Comparison of ENCODE assay signal across 22 cellular contexts in genomic region chr16:734981-735881, GRCh38. TPM values are rescaled to one million over a fixed set of nuclear protein-coding genes. Genes with fewer than 3 reads are reported as not detected.
A peak's percentile ranks its signal among the peaks of the same experiment; 100 is the strongest.
DNase-seq lines count a peak whose midpoint lies in the region; ATAC-seq, FAIRE-seq and TF ChIP-seq lines count a peak whose summit lies in the region.
"Had no signal": no experiment of that assay in that cellular context is flagged by ENCODE, and none has a peak within 500 bp of the region (broad histone marks: within the 10 kb centered on the region; RNA-seq: fewer than 3 reads in every experiment).

No MANE protein-coding gene starts in this region.

- whole genome bisulfite sequencing in HepG2 (ENCODE audit: low lambda C conversion rate): 97% methylated on average over 14 of the region's 25 CpGs

- H3K27ac Mint-ChIP-seq in activated naive CD4-positive, alpha-beta T cell treated with anti-CD3 and anti-CD28 coated beads for 36 hours: peak overlapping the region; percentile 56
- H3K27ac Mint-ChIP-seq in activated CD4-positive, alpha-beta memory T cell treated with anti-CD3 and anti-CD28 coated beads, Interleukin-2, amount 10 ng/mL, durations not matched to agents 7 days and 5 days: peak overlapping the region; percentile 57
- no peak overlapping the region for H3K27ac Mint-ChIP-seq in GM23338
- H3K27ac Mint-ChIP-seq: CD8-positive, alpha-beta T cell; stimulated activated naive B cell treated with anti-CD40 and anti-IgM and Interleukin-4, amounts not matched to agents 10 μg/mL and 1 μg/mL and 100 μg/mL, for 72 hours; T-cell had no signal

- H3K79me2 ChIP-seq in HepG2 (ENCODE audit: insufficient read depth, low read length) (no peaks in the 10 kb centered on the region), GM23338 (replicated peaks; ENCODE audit: insufficient read depth) (no peaks in the 10 kb centered on the region)

- H3K36me3 ChIP-seq in H7 (replicated peaks; ENCODE audit: control insufficient read depth, insufficient read depth, low read length) (peaks cover 8% of the 10 kb centered on the region), HepG2 (replicated peaks in 1 of 2; ENCODE audit: control insufficient read depth in 1 of 2, insufficient read depth in 2 of 2, low read length in 2 of 2) (peaks cover 3 to 25% of the 10 kb centered on the region in 2 experiments; a peak in 2 of 5 replicates), GM23338 (ENCODE audit: insufficient read depth) (no peaks in the 10 kb centered on the region; the same call in 1 of the 2 replicates)

- TF ChIP-seq EP300 in HepG2 (IDR thresholded peaks at IDR 0.05; ENCODE audit: low read depth in 2 of 2, low read length in 2 of 2) (no peak), HepG2 (CRISPR knock-in tag; IDR thresholded peaks at IDR 0.05; ENCODE audit: borderline replicate concordance) (no peak)

- H3K4me1 ChIP-seq in HepG2 (ENCODE audit: insufficient read depth, low read length) (peaks cover 10% of the 10 kb centered on the region), GM23338 (ENCODE audit: insufficient read depth) (no peaks in the 10 kb centered on the region; the same call in 1 of the 2 replicates)
- H3K4me1 ChIP-seq: SJCRH30 had no signal

- intact Hi-C loops in activated naive CD4-positive, alpha-beta T cell treated with anti-CD3 and anti-CD28 coated beads for 36 hours (cut with micrococcal nuclease): no loop called here
- intact Hi-C loops in HepG2 (cut with micrococcal nuclease; ENCODE audit: unreplicated experiment): no loop called here

- no peak for TF ChIP-seq RAD21 in HepG2 (CRISPR knock-in tag; IDR thresholded peaks at IDR 0.05)

- in situ Hi-C loops in HepG2 (cut with HindIII; ENCODE audit: extremely low pct_ligation_motif_present, low pct_unique_long_range_greater_than_20kb): no loop called here

- peak overlapping the region; percentile 24 for H3K4me3 Mint-ChIP-seq in activated naive CD4-positive, alpha-beta T cell treated with anti-CD3 and anti-CD28 coated beads for 36 hours
- no peak overlapping the region for H3K4me3 Mint-ChIP-seq in activated CD4-positive, alpha-beta memory T cell treated with anti-CD3 and anti-CD28 coated beads, Interleukin-2, amount 10 ng/mL, durations not matched to agents 7 days and 5 days
- H3K4me3 Mint-ChIP-seq in GM23338: no peak overlapping the region; the same call in 2 of the 3 replicates
- H3K4me3 Mint-ChIP-seq: CD8-positive, alpha-beta T cell; stimulated activated naive B cell treated with anti-CD40 and anti-IgM and Interleukin-4, amounts not matched to agents 10 μg/mL and 1 μg/mL and 100 μg/mL, for 72 hours; T-cell had no signal

- no peak overlapping the region for H2AFZ ChIP-seq in HepG2 (ENCODE audit: low read length)
- H2AFZ ChIP-seq in GM23338: no peak overlapping the region

- TF ChIP-seq POLR2A in HepG2 (IDR thresholded peaks at IDR 0.05; ENCODE audit: insufficient read depth in 1 of 2, low read depth in 2 of 2, low read length in 2 of 2): no peak

- H3K9me2 ChIP-seq in GM23338 (ENCODE audit: insufficient read depth): no peaks in the 10 kb centered on the region

- H3K4me3 ChIP-seq in H7 (ENCODE audit: insufficient read depth, low read depth, low read length): no peak overlapping the region
- H3K4me3 ChIP-seq in HepG2 (replicated peaks in 1 of 3; ENCODE audit: insufficient read depth in 1 of 3, low read depth in 2 of 3, low read length in 3 of 3): no peak overlapping the region
- H3K4me3 ChIP-seq in GM23338: no peak overlapping the region
- H3K4me3 ChIP-seq: lung, SJCRH30, thyroid gland had no signal

- H3K27ac ChIP-seq in HepG2 (ENCODE audit: extremely low read length, insufficient read depth, low read length) (no peak overlapping the region), GM23338 (ENCODE audit: low read depth) (no peak overlapping the region)
- H3K27ac ChIP-seq: SJCRH30, thyroid gland had no signal

- no peak for FAIRE-seq in HepG2 (lab: Jason Lieb, UNC)
- FAIRE-seq: bronchial epithelial cell, endometrium had no signal

- POLR2A ChIA-PET in activated CD4-positive, alpha-beta memory T cell treated with anti-CD3 and anti-CD28 coated beads, Interleukin-2, amount 10 ng/mL, durations not matched to agents 7 days and 5 days (lab: Charles Lee): interaction anchor here (1.1 to 1.8 kb wide), 3 partner anchors 11 to 40 kb away, joined by 3 to 5 read pairs (median 4); partner anchors contain the start of gene ANTKMT
- POLR2A ChIA-PET in HepG2 (lab: Yijun Ruan, JAX): no interaction called here

- H3K4me2 ChIP-seq in HepG2 (ENCODE audit: low read depth, low read length): no peak overlapping the region
- no peak overlapping the region for H3K4me2 ChIP-seq in GM23338

- no peak for DNase-seq in activated naive CD4-positive, alpha-beta T cell treated with anti-CD3 and anti-CD28 coated beads for 36 hours
- no peak for DNase-seq in activated naive CD4-positive, alpha-beta T cell treated with Interleukin-2 at 50 U/mL for 16 hours
- DNase-seq in H7: peak; percentile 43
- DNase-seq in activated CD4-positive, alpha-beta memory T cell treated with anti-CD3 and anti-CD28 coated beads, Interleukin-2, amount 10 ng/mL, durations not matched to agents 7 days and 5 days: no peak
- no peak for DNase-seq in HepG2 (ENCODE audit: low spot score)
- no peak for DNase-seq in GM23338 (ENCODE audit: low spot score)
- DNase-seq in activated CD4-positive, CD25-positive, alpha-beta regulatory T cell (lab: John Stamatoyannopoulos, UW): no peak
- no peak for DNase-seq in NCI-H2196 (lab: John Stamatoyannopoulos, UW; ENCODE audit: unreplicated experiment)
- DNase-seq: activated effector memory CD4-positive, alpha-beta T cell treated with Interleukin-2 at 50 U/mL for 16 hours; DMS153; GF-D8; NCI-H1694; PC-3; stimulated activated naive B cell treated with anti-CD40 and anti-IgM and Interleukin-4, amounts not matched to agents 10 μg/mL and 1 μg/mL and 100 μg/mL, for 72 hours; T-cell; thyroid gland had no signal

- H4K20me1 ChIP-seq in HepG2 (ENCODE audit: insufficient read depth, low read length) (0 out of 2 replicates have a peak, but pooled peaks cover 2% of the 10 kb centered on the region), GM23338 (replicated peaks; ENCODE audit: insufficient read depth) (no peaks in the 10 kb centered on the region)

- peaks cover 19% of the 10 kb centered on the region for H3K4me1 Mint-ChIP-seq in activated naive CD4-positive, alpha-beta T cell treated with anti-CD3 and anti-CD28 coated beads for 36 hours (ENCODE audit: low read depth)
- peaks cover 36% of the 10 kb centered on the region for H3K4me1 Mint-ChIP-seq in activated CD4-positive, alpha-beta memory T cell treated with anti-CD3 and anti-CD28 coated beads, Interleukin-2, amount 10 ng/mL, durations not matched to agents 7 days and 5 days
- peaks cover 13% of the 10 kb centered on the region for H3K4me1 Mint-ChIP-seq in GM23338

- TF ChIP-seq CTCF in HepG2 (CRISPR knock-in tag; IDR thresholded peaks at IDR 0.05) (no peak), GM23338 (conservative IDR thresholded peaks at IDR 0.05; ENCODE audit: low read depth in 2 of 2) (no peak)

- H3K36me3 Mint-ChIP-seq in activated naive CD4-positive, alpha-beta T cell treated with anti-CD3 and anti-CD28 coated beads for 36 hours (ENCODE audit: low read depth): peaks cover 15% of the 10 kb centered on the region
- peaks cover 32% of the 10 kb centered on the region for H3K36me3 Mint-ChIP-seq in activated CD4-positive, alpha-beta memory T cell treated with anti-CD3 and anti-CD28 coated beads, Interleukin-2, amount 10 ng/mL, durations not matched to agents 7 days and 5 days (ENCODE audit: low read depth)
- H3K36me3 Mint-ChIP-seq in GM23338 (ENCODE audit: low read depth): peaks cover 33% of the 10 kb centered on the region

- peaks cover 7% of the 10 kb centered on the region; the same call in 1 of the 2 replicates for H3F3A ChIP-seq in GM23338 (replicated peaks; ENCODE audit: low read depth)

- no peaks in the 10 kb centered on the region for H3K9me3 ChIP-seq in HepG2 (ENCODE audit: low read length)
- H3K9me3 ChIP-seq: SJCRH30, thyroid gland had no signal

- no peaks in the 10 kb centered on the region for H3K9me3 Mint-ChIP-seq in activated naive CD4-positive, alpha-beta T cell treated with anti-CD3 and anti-CD28 coated beads for 36 hours
- H3K9me3 Mint-ChIP-seq in activated CD4-positive, alpha-beta memory T cell treated with anti-CD3 and anti-CD28 coated beads, Interleukin-2, amount 10 ng/mL, durations not matched to agents 7 days and 5 days: no peaks in the 10 kb centered on the region
- H3K9me3 Mint-ChIP-seq in GM23338: no peaks in the 10 kb centered on the region
- H3K9me3 Mint-ChIP-seq: CD8-positive, alpha-beta T cell; stimulated activated naive B cell treated with anti-CD40 and anti-IgM and Interleukin-4, amounts not matched to agents 10 μg/mL and 1 μg/mL and 100 μg/mL, for 72 hours; T-cell had no signal

- BruUV-seq in HepG2 (replicated peaks; lab: Mats Ljungman, UMichigan): no TSS peak

- ATAC-seq in HepG2: no peak
- no peak for ATAC-seq in GM23338
- ATAC-seq: CD8-positive, alpha-beta T cell; PC-3; stimulated activated naive B cell treated with anti-CD40 and anti-IgM and Interleukin-4, amounts not matched to agents 10 μg/mL and 1 μg/mL and 100 μg/mL, for 72 hours; T-cell had no signal

- H3K27me3 Mint-ChIP-seq in activated naive CD4-positive, alpha-beta T cell treated with anti-CD3 and anti-CD28 coated beads for 36 hours (ENCODE audit: low read depth): no peaks in the 10 kb centered on the region
- no peaks in the 10 kb centered on the region for H3K27me3 Mint-ChIP-seq in activated CD4-positive, alpha-beta memory T cell treated with anti-CD3 and anti-CD28 coated beads, Interleukin-2, amount 10 ng/mL, durations not matched to agents 7 days and 5 days
- H3K27me3 Mint-ChIP-seq in GM23338 (ENCODE audit: insufficient read depth, low read depth, poor library complexity): peaks cover 15% of the 10 kb centered on the region
- H3K27me3 Mint-ChIP-seq: stimulated activated naive B cell treated with anti-CD40 and anti-IgM and Interleukin-4, amounts not matched to agents 10 μg/mL and 1 μg/mL and 100 μg/mL, for 72 hours; T-cell had no signal

- H3K9ac ChIP-seq in HepG2 (ENCODE audit: insufficient read depth, low read depth, low read length): no peak overlapping the region

- CTCF ChIA-PET in activated naive CD4-positive, alpha-beta T cell treated with anti-CD3 and anti-CD28 coated beads for 36 hours (lab: Charles Lee): interaction anchor here (1.0 to 3.5 kb wide), 5 partner anchors 8 to 67 kb away, joined by 3 to 15 read pairs (median 5); partner anchors contain the start of genes HAGHL and RHOT2
- CTCF ChIA-PET in activated CD4-positive, alpha-beta memory T cell treated with anti-CD3 and anti-CD28 coated beads, Interleukin-2, amount 10 ng/mL, durations not matched to agents 7 days and 5 days (lab: Charles Lee): interaction anchor here (0.6 to 1.5 kb wide), 6 partner anchors 10 to 28 kb away, joined by 3 to 8 read pairs (median 5); partner anchors contain the start of genes ANTKMT and METRN
- CTCF ChIA-PET in HepG2 (lab: Yijun Ruan, JAX; ENCODE audit: low intra/inter-chr PET ratio, low total read pairs): interaction anchor here (0.6 to 2.7 kb wide), 3 partner anchors 23 to 302 kb away, joined by 3 to 19 read pairs (median 4); no protein-coding TSS in a partner anchor

- H3K27me3 ChIP-seq in H7 (ENCODE audit: control insufficient read depth, insufficient read depth, low read length) (no peaks in the 10 kb centered on the region), HepG2 (ENCODE audit: control insufficient read depth in 1 of 2, insufficient read depth in 2 of 2, low read length in 2 of 2) (no peaks in the 10 kb centered on the region), GM23338 (ENCODE audit: insufficient read depth) (no peaks in the 10 kb centered on the region)
- H3K27me3 ChIP-seq: SJCRH30, thyroid gland had no signal

RNA-seq across cellular contexts. Expression of gene CIAO3, which starts 5.6 kb away (rescaled TPM):
- total RNA-seq in activated naive CD4-positive, alpha-beta T cell treated with anti-CD3 and anti-CD28 coated beads for 36 hours: 10 to 100 TPM; 32.7 to 34.3 TPM
- 42.6 and 46.1 TPM in 2 replicates for total RNA-seq in H7 (2014; rRNA removed; shearing (Covaris generic))
- total RNA-seq in activated CD4-positive, alpha-beta memory T cell treated with anti-CD3 and anti-CD28 coated beads, Interleukin-2, amount 10 ng/mL, durations not matched to agents 7 days and 5 days: 10 to 100 TPM; 34.0 to 34.8 TPM
- total RNA-seq in HepG2 (2016; rRNA removed; fragmentation: Illumina TruSeq; extraction: Trizol): 16.9 and 21.7 TPM in 2 replicates
- 7.0 and 7.4 TPM in 2 replicates for total RNA-seq in HepG2 (2016; cell fraction: cytosol; rRNA removed; fragmentation: Illumina TruSeq; extraction: Trizol; ENCODE audit: low read depth)
- total RNA-seq in HepG2 (2016; cell fraction: insoluble cytoplasmic fraction; rRNA removed; fragmentation: Illumina TruSeq; extraction: Trizol): 15.6 and 20.7 TPM in 2 replicates
- 5.7 and 7.5 TPM in 2 replicates for total RNA-seq in HepG2 (2016; cell fraction: membrane; rRNA removed; fragmentation: Illumina TruSeq; extraction: Trizol)
- total RNA-seq in HepG2 (2016; cell fraction: nucleus; rRNA removed; fragmentation: Illumina TruSeq; extraction: Trizol): 14.7 and 17.4 TPM in 2 replicates
- polyA plus RNA-seq in HepG2 (2011; rRNA removed) (25.0 and 25.2 TPM in 2 replicates), GM23338 (2016; fragmentation: Nextera tagmentation; extraction: Ambion mirVana) (13.0 and 15.4 TPM in 2 replicates)
- 10.2 and 14.3 TPM in 2 replicates for polyA plus RNA-seq in HepG2 (2011; cell fraction: cytosol; rRNA removed)
- 96.0 and 123 TPM in 2 replicates for polyA plus RNA-seq in HepG2 (2011; cell fraction: nucleus; rRNA removed)
- polyA plus RNA-seq in HepG2 (2012): 12.1 and 17.0 TPM in 2 replicates
- polyA plus RNA-seq in HepG2 (2016; cell fraction: cytosol; fragmentation: Illumina TruSeq; extraction: Trizol; ENCODE audit: low read depth): 1.3 and 1.4 TPM in 2 replicates
- 14.0 TPM in 2 replicates for polyA plus RNA-seq in HepG2 (2016; cell fraction: insoluble cytoplasmic fraction; fragmentation: Illumina TruSeq; extraction: Trizol; ENCODE audit: low read depth)
- 3.2 and 3.5 TPM in 2 replicates for polyA plus RNA-seq in HepG2 (2016; cell fraction: membrane; fragmentation: Illumina TruSeq; extraction: Trizol; ENCODE audit: low read depth)
- polyA plus RNA-seq in HepG2 (2016; cell fraction: nucleus; fragmentation: Illumina TruSeq; extraction: Trizol; ENCODE audit: insufficient read depth, low read depth): 31.2 and 33.5 TPM in 2 replicates
- 29.7 and 30.3 TPM in 2 replicates for polyA minus RNA-seq in HepG2 (2011; rRNA and poly(A)+ RNA removed; ENCODE audit: low replicate concordance)
- 6.2 and 6.9 TPM in 2 replicates for polyA minus RNA-seq in HepG2 (2011; cell fraction: cytosol; rRNA and poly(A)+ RNA removed)
- 44.2 and 47.5 TPM in 2 replicates for polyA minus RNA-seq in HepG2 (2011; cell fraction: nucleus; rRNA and poly(A)+ RNA removed)
- total RNA-seq in GM23338 (2014; rRNA removed; shearing (Covaris generic)): 19.2 and 42.3 TPM in 2 replicates

RNA-seq across cellular contexts. Expression of gene HAGHL, which starts 8.3 kb away (rescaled TPM):
- 1 to 10 TPM; 6.5 to 7.7 TPM for total RNA-seq in activated naive CD4-positive, alpha-beta T cell treated with anti-CD3 and anti-CD28 coated beads for 36 hours
- total RNA-seq in H7 (2014; rRNA removed; shearing (Covaris generic)): 26.6 and 33.1 TPM in 2 replicates
- 1 to 10 TPM; 8.9 to 9.1 TPM for total RNA-seq in activated CD4-positive, alpha-beta memory T cell treated with anti-CD3 and anti-CD28 coated beads, Interleukin-2, amount 10 ng/mL, durations not matched to agents 7 days and 5 days
- total RNA-seq in HepG2 (2016; rRNA removed; fragmentation: Illumina TruSeq; extraction: Trizol): 3.4 and 4.7 TPM in 2 replicates
- total RNA-seq in HepG2 (2016; cell fraction: cytosol; rRNA removed; fragmentation: Illumina TruSeq; extraction: Trizol; ENCODE audit: low read depth): 2.0 and 3.1 TPM in 2 replicates
- total RNA-seq in HepG2 (2016; cell fraction: insoluble cytoplasmic fraction; rRNA removed; fragmentation: Illumina TruSeq; extraction: Trizol): 3.0 and 4.0 TPM in 2 replicates
- 2.4 and 3.1 TPM in 2 replicates for total RNA-seq in HepG2 (2016; cell fraction: membrane; rRNA removed; fragmentation: Illumina TruSeq; extraction: Trizol)
- total RNA-seq in HepG2 (2016; cell fraction: nucleus; rRNA removed; fragmentation: Illumina TruSeq; extraction: Trizol): 2.0 and 3.3 TPM in 2 replicates
- 8.4 and 12.7 TPM in 2 replicates for polyA plus RNA-seq in HepG2 (2011; rRNA removed)
- polyA plus RNA-seq in HepG2 (2011; cell fraction: cytosol; rRNA removed): 5.6 and 13.2 TPM in 2 replicates
- 160 and 166 TPM in 2 replicates for polyA plus RNA-seq in HepG2 (2011; cell fraction: nucleus; rRNA removed)
- 2.9 and 5.9 TPM in 2 replicates for polyA plus RNA-seq in HepG2 (2012)
- polyA plus RNA-seq in HepG2 (2016; cell fraction: cytosol; fragmentation: Illumina TruSeq; extraction: Trizol; ENCODE audit: low read depth): 1.6 and 3.1 TPM in 2 replicates
- 3.2 and 3.5 TPM in 2 replicates for polyA plus RNA-seq in HepG2 (2016; cell fraction: insoluble cytoplasmic fraction; fragmentation: Illumina TruSeq; extraction: Trizol; ENCODE audit: low read depth)
- polyA plus RNA-seq in HepG2 (2016; cell fraction: membrane; fragmentation: Illumina TruSeq; extraction: Trizol; ENCODE audit: low read depth): 1.8 and 2.5 TPM in 2 replicates
- 9.9 and 13.3 TPM in 2 replicates for polyA plus RNA-seq in HepG2 (2016; cell fraction: nucleus; fragmentation: Illumina TruSeq; extraction: Trizol; ENCODE audit: insufficient read depth, low read depth)
- 6.6 and 10.5 TPM in 2 replicates for polyA minus RNA-seq in HepG2 (2011; rRNA and poly(A)+ RNA removed; ENCODE audit: low replicate concordance)
- 3.3 and 4.7 TPM in 2 replicates for polyA minus RNA-seq in HepG2 (2011; cell fraction: cytosol; rRNA and poly(A)+ RNA removed)
- polyA minus RNA-seq in HepG2 (2011; cell fraction: nucleus; rRNA and poly(A)+ RNA removed): 3.4 and 7.1 TPM in 2 replicates
- total RNA-seq in GM23338 (2014; rRNA removed; shearing (Covaris generic)): 19.1 and 21.6 TPM in 2 replicates
- 35.3 and 45.2 TPM in 2 replicates for polyA plus RNA-seq in GM23338 (2016; fragmentation: Nextera tagmentation; extraction: Ambion mirVana)

RNA-seq across cellular contexts. Expression of gene CCDC78, which starts 9.0 kb away (rescaled TPM):
- 1 to 10 TPM; 1.2 to 1.3 TPM for total RNA-seq in activated naive CD4-positive, alpha-beta T cell treated with anti-CD3 and anti-CD28 coated beads for 36 hours
- 11.3 and 21.0 TPM in 2 replicates for total RNA-seq in H7 (2014; rRNA removed; shearing (Covaris generic))
- total RNA-seq in activated CD4-positive, alpha-beta memory T cell treated with anti-CD3 and anti-CD28 coated beads, Interleukin-2, amount 10 ng/mL, durations not matched to agents 7 days and 5 days: 1 to 10 TPM; 1.9 to 2.3 TPM
- 0.53 TPM in 1 of 2 replicates, not detected in the other for total RNA-seq in HepG2 (2016; rRNA removed; fragmentation: Illumina TruSeq; extraction: Trizol)
- total RNA-seq in HepG2 (2016; cell fraction: cytosol; rRNA removed; fragmentation: Illumina TruSeq; extraction: Trizol; ENCODE audit: low read depth): 0.09 and 0.40 TPM in 2 replicates
- 0.48 TPM in 1 of 2 replicates, not detected in the other for total RNA-seq in HepG2 (2016; cell fraction: insoluble cytoplasmic fraction; rRNA removed; fragmentation: Illumina TruSeq; extraction: Trizol)
- total RNA-seq in HepG2 (2016; cell fraction: membrane; rRNA removed; fragmentation: Illumina TruSeq; extraction: Trizol): 0.28 TPM in 2 replicates
- 0.34 and 1.4 TPM in 2 replicates for total RNA-seq in HepG2 (2016; cell fraction: nucleus; rRNA removed; fragmentation: Illumina TruSeq; extraction: Trizol)
- polyA plus RNA-seq in HepG2 (2011; rRNA removed) (1.5 and 1.7 TPM in 2 replicates), GM23338 (2016; fragmentation: Nextera tagmentation; extraction: Ambion mirVana) (8.7 and 10.5 TPM in 2 replicates)
- polyA plus RNA-seq in HepG2 (2011; cell fraction: cytosol; rRNA removed): 0.26 and 0.44 TPM in 2 replicates
- polyA plus RNA-seq in HepG2 (2011; cell fraction: nucleus; rRNA removed): 17.5 and 23.8 TPM in 2 replicates
- 1.0 and 2.1 TPM in 2 replicates for polyA plus RNA-seq in HepG2 (2012)
- polyA plus RNA-seq in HepG2 (2016; cell fraction: cytosol; fragmentation: Illumina TruSeq; extraction: Trizol; ENCODE audit: low read depth): 0.11 and 0.18 TPM in 2 replicates
- polyA plus RNA-seq in HepG2 (2016; cell fraction: insoluble cytoplasmic fraction; fragmentation: Illumina TruSeq; extraction: Trizol; ENCODE audit: low read depth): 0.24 and 0.57 TPM in 2 replicates
- polyA plus RNA-seq in HepG2 (2016; cell fraction: membrane; fragmentation: Illumina TruSeq; extraction: Trizol; ENCODE audit: low read depth): not detected in 2 replicates
- 2.7 and 3.2 TPM in 2 replicates for polyA plus RNA-seq in HepG2 (2016; cell fraction: nucleus; fragmentation: Illumina TruSeq; extraction: Trizol; ENCODE audit: insufficient read depth, low read depth)
- 0.38 and 3.8 TPM in 2 replicates for polyA minus RNA-seq in HepG2 (2011; rRNA and poly(A)+ RNA removed; ENCODE audit: low replicate concordance)
- polyA minus RNA-seq in HepG2 (2011; cell fraction: cytosol; rRNA and poly(A)+ RNA removed): not detected in 2 replicates
- polyA minus RNA-seq in HepG2 (2011; cell fraction: nucleus; rRNA and poly(A)+ RNA removed): 0.90 and 1.6 TPM in 2 replicates
- total RNA-seq in GM23338 (2014; rRNA removed; shearing (Covaris generic)): 3.5 and 12.6 TPM in 2 replicates
- total RNA-seq: skeletal muscle tissue had no signal

RNA-seq across cellular contexts. Expression of gene ANTKMT, which starts 14.3 kb away (rescaled TPM):
- 10 to 100 TPM; 21.5 to 24.3 TPM for total RNA-seq in activated naive CD4-positive, alpha-beta T cell treated with anti-CD3 and anti-CD28 coated beads for 36 hours
- total RNA-seq in H7 (2014; rRNA removed; shearing (Covaris generic)): 22.6 and 29.8 TPM in 2 replicates
- total RNA-seq in activated CD4-positive, alpha-beta memory T cell treated with anti-CD3 and anti-CD28 coated beads, Interleukin-2, amount 10 ng/mL, durations not matched to agents 7 days and 5 days: 1 to 10 TPM; 8.4 to 9.3 TPM
- total RNA-seq in HepG2 (2016; rRNA removed; fragmentation: Illumina TruSeq; extraction: Trizol): 17.8 and 47.8 TPM in 2 replicates
- 23.3 and 24.5 TPM in 2 replicates for total RNA-seq in HepG2 (2016; cell fraction: cytosol; rRNA removed; fragmentation: Illumina TruSeq; extraction: Trizol; ENCODE audit: low read depth)
- 20.4 and 46.4 TPM in 2 replicates for total RNA-seq in HepG2 (2016; cell fraction: insoluble cytoplasmic fraction; rRNA removed; fragmentation: Illumina TruSeq; extraction: Trizol)
- total RNA-seq in HepG2 (2016; cell fraction: membrane; rRNA removed; fragmentation: Illumina TruSeq; extraction: Trizol): 26.6 and 30.6 TPM in 2 replicates
- total RNA-seq in HepG2 (2016; cell fraction: nucleus; rRNA removed; fragmentation: Illumina TruSeq; extraction: Trizol): 18.5 and 25.5 TPM in 2 replicates
- polyA plus RNA-seq in HepG2 (2011; rRNA removed): 7.5 and 11.8 TPM in 2 replicates
- polyA plus RNA-seq in HepG2 (2011; cell fraction: cytosol; rRNA removed): 10.6 and 19.3 TPM in 2 replicates
- polyA plus RNA-seq in HepG2 (2011; cell fraction: nucleus; rRNA removed): 47.2 and 48.7 TPM in 2 replicates
- polyA plus RNA-seq in HepG2 (2012): 4.2 and 8.6 TPM in 2 replicates
- 14.5 and 19.6 TPM in 2 replicates for polyA plus RNA-seq in HepG2 (2016; cell fraction: cytosol; fragmentation: Illumina TruSeq; extraction: Trizol; ENCODE audit: low read depth)
- polyA plus RNA-seq in HepG2 (2016; cell fraction: insoluble cytoplasmic fraction; fragmentation: Illumina TruSeq; extraction: Trizol; ENCODE audit: low read depth): 10.3 and 11.6 TPM in 2 replicates
- 16.4 and 20.3 TPM in 2 replicates for polyA plus RNA-seq in HepG2 (2016; cell fraction: membrane; fragmentation: Illumina TruSeq; extraction: Trizol; ENCODE audit: low read depth)
- polyA plus RNA-seq in HepG2 (2016; cell fraction: nucleus; fragmentation: Illumina TruSeq; extraction: Trizol; ENCODE audit: insufficient read depth, low read depth): 33.8 and 45.5 TPM in 2 replicates
- polyA minus RNA-seq in HepG2 (2011; rRNA and poly(A)+ RNA removed; ENCODE audit: low replicate concordance): 2.4 and 4.6 TPM in 2 replicates
- polyA minus RNA-seq in HepG2 (2011; cell fraction: cytosol; rRNA and poly(A)+ RNA removed): 5.2 and 9.3 TPM in 2 replicates
- 9.1 and 10.3 TPM in 2 replicates for polyA minus RNA-seq in HepG2 (2011; cell fraction: nucleus; rRNA and poly(A)+ RNA removed)
- total RNA-seq in GM23338 (2014; rRNA removed; shearing (Covaris generic)): 23.8 and 37.1 TPM in 2 replicates
- 37.2 and 59.0 TPM in 2 replicates for polyA plus RNA-seq in GM23338 (2016; fragmentation: Nextera tagmentation; extraction: Ambion mirVana)

RNA-seq across cellular contexts. Expression of gene METRN, which starts 20.3 kb away (rescaled TPM):
- 10 to 100 TPM in 1 of 2 experiments, 1 to 10 TPM in 1; 8.2 to 11.0 TPM for total RNA-seq in activated naive CD4-positive, alpha-beta T cell treated with anti-CD3 and anti-CD28 coated beads for 36 hours
- total RNA-seq in H7 (2014; rRNA removed; shearing (Covaris generic)): 49.6 and 64.2 TPM in 2 replicates
- total RNA-seq in activated CD4-positive, alpha-beta memory T cell treated with anti-CD3 and anti-CD28 coated beads, Interleukin-2, amount 10 ng/mL, durations not matched to agents 7 days and 5 days: 1 to 10 TPM; 4.4 to 6.2 TPM
- total RNA-seq in HepG2 (2016; rRNA removed; fragmentation: Illumina TruSeq; extraction: Trizol): 27.3 and 46.1 TPM in 2 replicates
- 309 and 313 TPM in 2 replicates for total RNA-seq in HepG2 (2016; cell fraction: cytosol; rRNA removed; fragmentation: Illumina TruSeq; extraction: Trizol; ENCODE audit: low read depth)
- 32.7 and 50.4 TPM in 2 replicates for total RNA-seq in HepG2 (2016; cell fraction: insoluble cytoplasmic fraction; rRNA removed; fragmentation: Illumina TruSeq; extraction: Trizol)
- total RNA-seq in HepG2 (2016; cell fraction: membrane; rRNA removed; fragmentation: Illumina TruSeq; extraction: Trizol): 215 and 243 TPM in 2 replicates
- total RNA-seq in HepG2 (2016; cell fraction: nucleus; rRNA removed; fragmentation: Illumina TruSeq; extraction: Trizol): 17.9 and 18.8 TPM in 2 replicates
- 25.5 and 34.0 TPM in 2 replicates for polyA plus RNA-seq in HepG2 (2011; rRNA removed)
- polyA plus RNA-seq in HepG2 (2011; cell fraction: cytosol; rRNA removed): 9.2 and 47.6 TPM in 2 replicates
- polyA plus RNA-seq in HepG2 (2011; cell fraction: nucleus; rRNA removed): 25.3 and 25.6 TPM in 2 replicates
- 6.0 and 9.7 TPM in 2 replicates for polyA plus RNA-seq in HepG2 (2012)
- 285 and 311 TPM in 2 replicates for polyA plus RNA-seq in HepG2 (2016; cell fraction: cytosol; fragmentation: Illumina TruSeq; extraction: Trizol; ENCODE audit: low read depth)
- polyA plus RNA-seq in HepG2 (2016; cell fraction: insoluble cytoplasmic fraction; fragmentation: Illumina TruSeq; extraction: Trizol; ENCODE audit: low read depth): 25.1 and 30.0 TPM in 2 replicates
- polyA plus RNA-seq in HepG2 (2016; cell fraction: membrane; fragmentation: Illumina TruSeq; extraction: Trizol; ENCODE audit: low read depth): 167 and 188 TPM in 2 replicates
- 32.0 and 38.6 TPM in 2 replicates for polyA plus RNA-seq in HepG2 (2016; cell fraction: nucleus; fragmentation: Illumina TruSeq; extraction: Trizol; ENCODE audit: insufficient read depth, low read depth)
- 4.1 and 35.6 TPM in 2 replicates for polyA minus RNA-seq in HepG2 (2011; rRNA and poly(A)+ RNA removed; ENCODE audit: low replicate concordance)
- 14.3 and 15.0 TPM in 2 replicates for polyA minus RNA-seq in HepG2 (2011; cell fraction: cytosol; rRNA and poly(A)+ RNA removed)
- 4.4 and 4.6 TPM in 2 replicates for polyA minus RNA-seq in HepG2 (2011; cell fraction: nucleus; rRNA and poly(A)+ RNA removed)
- total RNA-seq in GM23338 (2014; rRNA removed; shearing (Covaris generic)): 33.0 and 36.9 TPM in 2 replicates
- 18.7 and 28.9 TPM in 2 replicates for polyA plus RNA-seq in GM23338 (2016; fragmentation: Nextera tagmentation; extraction: Ambion mirVana)
